ENCODE assay signal across 8 cellular contexts in genomic region chr10:102114861-102115618, GRCh38. TPM values are rescaled to one million over a fixed set of nuclear protein-coding genes. Genes with fewer than 3 reads are reported as not detected.
DNase-seq lines count a peak whose midpoint lies in the region; ATAC-seq and TF ChIP-seq lines count a peak whose summit lies in the region.

No MANE protein-coding gene starts in this region.

- H2BK120ac ChIP-seq in IMR-90 (ENCODE audit: low read depth, low read length) = 0 out of 2 replicates have a peak overlapping the region, but pooled peaks have one; percentile 16

- H4K91ac ChIP-seq in IMR-90 (ENCODE audit: insufficient read depth, low read depth, low read length) = peak overlapping the region; percentile 71

- POLR2A ChIA-PET in IMR-90 (lab: Charles Lee; ENCODE audit: unreplicated experiment) = interaction anchor here (0.7 kb wide), 1 partner anchor 231 kb away, joined by 5 read pairs; no protein-coding TSS in a partner anchor

- H3K9ac ChIP-seq in IMR-90 (ENCODE audit: low read depth, low read length) = peak overlapping the region; percentile 98

- H2AK5ac ChIP-seq in IMR-90 (ENCODE audit: low read depth, low read length) = peak overlapping the region; percentile 78; the same call in 1 of the 2 replicates

- peak overlapping the region; percentile 84 for H3K4me3 Mint-ChIP-seq in activated T-helper 2 cell treated with anti-CD3 and anti-CD28 coated beads, Interferon-gamma antibody, Interleukin-2, Interleukin-4, amounts not matched to agents 10 μg/mL and 5 μg/mL and 100 μg/mL, durations not matched to agents 14 hours and 24 hours and 36 hours (ENCODE audit: low read depth)
- peak overlapping the region; percentile 82 for H3K4me3 Mint-ChIP-seq in natural killer cell treated with Interleukin-12 subunit alpha and Interleukin-12 subunit beta and Interleukin-15 and Interleukin-18, amount 100 ng/mL, for 72 hours
- peak overlapping the region; percentile 93 for H3K4me3 Mint-ChIP-seq in stimulated activated naive CD8-positive, alpha-beta T cell treated with anti-CD3 and anti-CD28 coated beads, Interleukin-15, Interleukin-2, amounts not matched to agents 100 ng/mL and 50 ng/mL, for 24 hours

- peak overlapping the region; percentile 26; the same call in 1 of the 2 replicates for H3K18ac ChIP-seq in IMR-90 (ENCODE audit: low read depth, low read length)

- TF ChIP-seq RAD21 in IMR-90 (IDR thresholded peaks at IDR 0.05; ENCODE audit: low read length) = no peak

- no peaks in the 10 kb centered on the region for H3K27me3 Mint-ChIP-seq in activated T-helper 2 cell treated with anti-CD3 and anti-CD28 coated beads, Interferon-gamma antibody, Interleukin-2, Interleukin-4, amounts not matched to agents 10 μg/mL and 5 μg/mL and 100 μg/mL, durations not matched to agents 14 hours and 24 hours and 36 hours (ENCODE audit: low read depth)
- H3K27me3 Mint-ChIP-seq in natural killer cell treated with Interleukin-12 subunit alpha and Interleukin-12 subunit beta and Interleukin-15 and Interleukin-18, amount 100 ng/mL, for 72 hours = no peaks in the 10 kb centered on the region
- H3K27me3 Mint-ChIP-seq in stimulated activated naive CD8-positive, alpha-beta T cell treated with anti-CD3 and anti-CD28 coated beads, Interleukin-15, Interleukin-2, amounts not matched to agents 100 ng/mL and 50 ng/mL, for 24 hours = no peaks in the 10 kb centered on the region

- dilution Hi-C loops in IMR-90 (cut with HindIII; ENCODE audit: low sequenced_read_pairs, unreplicated experiment) = no loop called here

- TF ChIP-seq POLR2A in IMR-90 (IDR thresholded peaks at IDR 0.05; ENCODE audit: low read depth, low read length) = peak; percentile 71

- intact Hi-C loops in IMR-90 (cut with micrococcal nuclease) = no loop called here
- intact Hi-C loops in activated T-helper 2 cell treated with anti-CD3 and anti-CD28 coated beads, Interferon-gamma antibody, Interleukin-2, Interleukin-4, amounts not matched to agents 10 μg/mL and 5 μg/mL and 100 μg/mL, durations not matched to agents 14 hours and 24 hours and 36 hours (cut with micrococcal nuclease) = loop anchor here (5.0 to 10.0 kb wide), 2 partner anchors 277 to 420 kb away; partner anchors contain the start of gene FBXW4

- peak overlapping the region; percentile 92 for H3K27ac Mint-ChIP-seq in activated T-helper 2 cell treated with anti-CD3 and anti-CD28 coated beads, Interferon-gamma antibody, Interleukin-2, Interleukin-4, amounts not matched to agents 10 μg/mL and 5 μg/mL and 100 μg/mL, durations not matched to agents 14 hours and 24 hours and 36 hours
- H3K27ac Mint-ChIP-seq in natural killer cell treated with Interleukin-12 subunit alpha and Interleukin-12 subunit beta and Interleukin-15 and Interleukin-18, amount 100 ng/mL, for 72 hours = peak overlapping the region; percentile 80 to 90
- H3K27ac Mint-ChIP-seq in stimulated activated naive CD8-positive, alpha-beta T cell treated with anti-CD3 and anti-CD28 coated beads, Interleukin-15, Interleukin-2, amounts not matched to agents 100 ng/mL and 50 ng/mL, for 24 hours = peak overlapping the region; percentile 93

- peak overlapping the region; percentile 82 for H3K4ac ChIP-seq in IMR-90 (ENCODE audit: low read depth, low read length)

- peaks cover 25 to 81% of the 10 kb centered on the region in 2 experiments; a peak in 3 of 4 replicates for H3K79me1 ChIP-seq in IMR-90 (ENCODE audit: low read depth in 1 of 2, low read length in 2 of 2)

- H2BK15ac ChIP-seq in IMR-90 (ENCODE audit: low read depth, low read length) = no peak overlapping the region

- H3K36me3 ChIP-seq in IMR-90 (ENCODE audit: control insufficient read depth, insufficient read depth, low read length) = peaks cover 18% of the 10 kb centered on the region

- H3K4me1 ChIP-seq in IMR-90 (ENCODE audit: control insufficient read depth, insufficient read depth, low read length) = peaks cover 36% of the 10 kb centered on the region

- no peaks in the 10 kb centered on the region for H3K27me3 ChIP-seq in IMR-90 (ENCODE audit: control insufficient read depth, insufficient read depth, low read length)

- H3K56ac ChIP-seq in IMR-90 (ENCODE audit: extremely low read depth, insufficient read depth, low read length) = no peak overlapping the region

- H3K9me3 Mint-ChIP-seq in activated T-helper 2 cell treated with anti-CD3 and anti-CD28 coated beads, Interferon-gamma antibody, Interleukin-2, Interleukin-4, amounts not matched to agents 10 μg/mL and 5 μg/mL and 100 μg/mL, durations not matched to agents 14 hours and 24 hours and 36 hours = no peaks in the 10 kb centered on the region
- H3K9me3 Mint-ChIP-seq in natural killer cell treated with Interleukin-12 subunit alpha and Interleukin-12 subunit beta and Interleukin-15 and Interleukin-18, amount 100 ng/mL, for 72 hours = no peaks in the 10 kb centered on the region
- H3K9me3 Mint-ChIP-seq in stimulated activated naive CD8-positive, alpha-beta T cell treated with anti-CD3 and anti-CD28 coated beads, Interleukin-15, Interleukin-2, amounts not matched to agents 100 ng/mL and 50 ng/mL, for 24 hours = no peaks in the 10 kb centered on the region

- H3K9me1 ChIP-seq in IMR-90 (ENCODE audit: insufficient read depth, low read length) = peaks cover 25% of the 10 kb centered on the region

- H3K4me3 ChIP-seq in IMR-90 (ENCODE audit: insufficient read depth, low read depth, low read length) (peak overlapping the region; percentile 92), fibroblast of pulmonary artery (replicated peaks; ENCODE audit: low read depth, low read length) (peak overlapping the region; percentile 79)

- no TSS peak for BruUV-seq in IMR-90 (replicated peaks; lab: Mats Ljungman, UMichigan)

- peak overlapping the region; percentile 85 for H3K27ac ChIP-seq in IMR-90 (ENCODE audit: insufficient read depth, low read length)

- H3K23ac ChIP-seq in IMR-90 (ENCODE audit: low read depth, low read length) = peak overlapping the region; percentile 58; the same call in 1 of the 2 replicates

- H2BK20ac ChIP-seq in IMR-90 (ENCODE audit: low read depth, low read length) = no peak overlapping the region

- TF ChIP-seq CTCF in IMR-90 (conservative IDR thresholded peaks at IDR 0.05; ENCODE audit: low read depth, low read length) (no peak), fibroblast of pulmonary artery (IDR thresholded peaks at IDR 0.05; ENCODE audit: low read length, missing control alignments) (no peak)

- no CpG with 5 or more reads among the region's 23 CpGs for WGBS in IMR-90 (ENCODE audit: extremely low coverage in 2 of 2, insufficient read length in 1 of 2), 2 experiments

- H4K8ac ChIP-seq in IMR-90 (ENCODE audit: low read depth in 2 of 2, low read length in 2 of 2) = peak overlapping the region in 1 of 2 experiments; percentile 92; a peak in 2 of 4 replicates

- H3K9me3 ChIP-seq in IMR-90 (ENCODE audit: control insufficient read depth, insufficient read depth, low read length) = no peaks in the 10 kb centered on the region

- peak overlapping the region; percentile 92 for H2BK5ac ChIP-seq in IMR-90 (ENCODE audit: low read depth, low read length, poor library complexity, severe bottlenecking)

- peaks cover 19% of the 10 kb centered on the region for H3K36me3 Mint-ChIP-seq in activated T-helper 2 cell treated with anti-CD3 and anti-CD28 coated beads, Interferon-gamma antibody, Interleukin-2, Interleukin-4, amounts not matched to agents 10 μg/mL and 5 μg/mL and 100 μg/mL, durations not matched to agents 14 hours and 24 hours and 36 hours (ENCODE audit: low read depth)
- no peaks in the 10 kb centered on the region for H3K36me3 Mint-ChIP-seq in natural killer cell treated with Interleukin-12 subunit alpha and Interleukin-12 subunit beta and Interleukin-15 and Interleukin-18, amount 100 ng/mL, for 72 hours
- peaks cover 20% of the 10 kb centered on the region for H3K36me3 Mint-ChIP-seq in stimulated activated naive CD8-positive, alpha-beta T cell treated with anti-CD3 and anti-CD28 coated beads, Interleukin-15, Interleukin-2, amounts not matched to agents 100 ng/mL and 50 ng/mL, for 24 hours (ENCODE audit: low read depth)

- H3K14ac ChIP-seq in IMR-90 (replicated peaks; ENCODE audit: low read depth, low read length) = peak overlapping the region; percentile 59; the same call in 1 of the 2 replicates

- peaks cover 59% of the 10 kb centered on the region for H4K20me1 ChIP-seq in IMR-90 (ENCODE audit: insufficient read depth, low read length)

- in situ Hi-C loops in IMR-90 (cut with MboI; ENCODE audit: low sequenced_read_pairs) = no loop called here

- peaks cover 59% of the 10 kb centered on the region for H3K4me1 Mint-ChIP-seq in activated T-helper 2 cell treated with anti-CD3 and anti-CD28 coated beads, Interferon-gamma antibody, Interleukin-2, Interleukin-4, amounts not matched to agents 10 μg/mL and 5 μg/mL and 100 μg/mL, durations not matched to agents 14 hours and 24 hours and 36 hours (ENCODE audit: low read depth)
- H3K4me1 Mint-ChIP-seq in natural killer cell treated with Interleukin-12 subunit alpha and Interleukin-12 subunit beta and Interleukin-15 and Interleukin-18, amount 100 ng/mL, for 72 hours (ENCODE audit: low read depth in 2 of 2) = peaks cover 50 to 57% of the 10 kb centered on the region in 2 donors
- H3K4me1 Mint-ChIP-seq in stimulated activated naive CD8-positive, alpha-beta T cell treated with anti-CD3 and anti-CD28 coated beads, Interleukin-15, Interleukin-2, amounts not matched to agents 100 ng/mL and 50 ng/mL, for 24 hours (ENCODE audit: low read depth) = peaks cover 68% of the 10 kb centered on the region

- peak overlapping the region; percentile 94 for H3K4me2 ChIP-seq in IMR-90 (ENCODE audit: low read depth, low read length)

- DNase-seq in DMS 273 (lab: John Stamatoyannopoulos, UW; ENCODE audit: unreplicated experiment) = peak; percentile 93
- peak; percentile 65 for DNase-seq in IMR-90
- DNase-seq in RPMI7951 (ENCODE audit: low read depth) = peak; percentile 83
- peak; percentile 74 for DNase-seq in activated T-helper 2 cell treated with anti-CD3 and anti-CD28 coated beads, Interferon-gamma antibody, Interleukin-2, Interleukin-4, amounts not matched to agents 10 μg/mL and 5 μg/mL and 100 μg/mL, durations not matched to agents 14 hours and 24 hours and 36 hours (ENCODE audit: low spot score)
- peak; percentile 75 for DNase-seq in fibroblast of pulmonary artery (ENCODE audit: low read depth)
- peak; percentile 82 for DNase-seq in natural killer cell treated with Interleukin-12 subunit alpha and Interleukin-12 subunit beta and Interleukin-15 and Interleukin-18, amount 100 ng/mL, for 72 hours (ENCODE audit: low spot score)

- ATAC-seq in GM21381 (IDR thresholded peaks at IDR 0.05; ENCODE audit: unreplicated experiment) = peak; percentile 63
- ATAC-seq in IMR-90 (ENCODE audit: low read depth) = peak; percentile 77
- peak; percentile 88 to 94 for ATAC-seq in natural killer cell treated with Interleukin-12 subunit alpha and Interleukin-12 subunit beta and Interleukin-15 and Interleukin-18, amount 100 ng/mL, for 72 hours

- H2AK9ac ChIP-seq in IMR-90 (replicated peaks; ENCODE audit: low read depth, low read length, poor library complexity) = peak overlapping the region; percentile 97

- H2AFZ ChIP-seq in IMR-90 (replicated peaks; ENCODE audit: low read length, poor library complexity) = peak overlapping the region; percentile 90

- H4K5ac ChIP-seq in IMR-90 (ENCODE audit: low read depth, low read length) = peak overlapping the region; percentile 83; the same call in 1 of the 2 replicates

- CTCF ChIA-PET in IMR-90 (lab: Yijun Ruan, JAX) = no interaction called here

RNA-seq across cellular contexts. Expression of gene LDB1, which starts 5.1 kb away (rescaled TPM):
- 45.3 and 47.9 TPM in 2 replicates for total RNA-seq in IMR-90 (2012; rRNA removed)
- polyA plus RNA-seq in IMR-90 (2012; rRNA removed) = 92.4 and 100 TPM in 2 replicates
- 40.2 and 67.9 TPM in 2 replicates for polyA plus RNA-seq in IMR-90 (2012; cell fraction: cytosol; rRNA removed)
- 464 and 468 TPM in 2 replicates for polyA plus RNA-seq in IMR-90 (2012; cell fraction: nucleus; rRNA removed; ENCODE audit: low replicate concordance)
- total RNA-seq in RPMI7951 (2014; rRNA removed; shearing (Covaris generic)) = 17.2 and 19.6 TPM in 2 replicates
- 71.8 and 74.8 TPM in 2 replicates for total RNA-seq in activated T-helper 2 cell treated with anti-CD3 and anti-CD28 coated beads, Interferon-gamma antibody, Interleukin-2, Interleukin-4, amounts not matched to agents 10 μg/mL and 5 μg/mL and 100 μg/mL, durations not matched to agents 14 hours and 24 hours and 36 hours
- 10 to 100 TPM; 61.8 to 87.9 TPM for total RNA-seq in natural killer cell treated with Interleukin-12 subunit alpha and Interleukin-12 subunit beta and Interleukin-15 and Interleukin-18, amount 100 ng/mL, for 72 hours

RNA-seq across cellular contexts. Expression of gene PPRC1, which starts 17.8 kb away (rescaled TPM):
- total RNA-seq in IMR-90 (2012; rRNA removed) = 11.4 and 11.8 TPM in 2 replicates
- polyA plus RNA-seq in IMR-90 (2012; rRNA removed) = 38.7 and 40.7 TPM in 2 replicates
- polyA plus RNA-seq in IMR-90 (2012; cell fraction: cytosol; rRNA removed) = 20.9 and 23.5 TPM in 2 replicates
- polyA plus RNA-seq in IMR-90 (2012; cell fraction: nucleus; rRNA removed; ENCODE audit: low replicate concordance) = 117 and 123 TPM in 2 replicates
- total RNA-seq in RPMI7951 (2014; rRNA removed; shearing (Covaris generic)) = 10.6 and 14.7 TPM in 2 replicates
- total RNA-seq in activated T-helper 2 cell treated with anti-CD3 and anti-CD28 coated beads, Interferon-gamma antibody, Interleukin-2, Interleukin-4, amounts not matched to agents 10 μg/mL and 5 μg/mL and 100 μg/mL, durations not matched to agents 14 hours and 24 hours and 36 hours = 91.3 and 94.1 TPM in 2 replicates
- total RNA-seq in natural killer cell treated with Interleukin-12 subunit alpha and Interleukin-12 subunit beta and Interleukin-15 and Interleukin-18, amount 100 ng/mL, for 72 hours = 100 to 1,000 TPM in 1 of 2 donors, 10 to 100 TPM in 1; 56.3 to 134 TPM

RNA-seq across cellular contexts. Expression of gene NOLC1, which starts 37.1 kb away (rescaled TPM):
- total RNA-seq in IMR-90 (2012; rRNA removed) = 43.2 and 60.5 TPM in 2 replicates
- polyA plus RNA-seq in IMR-90 (2012; rRNA removed) = 53.5 and 55.3 TPM in 2 replicates
- 17.2 and 29.5 TPM in 2 replicates for polyA plus RNA-seq in IMR-90 (2012; cell fraction: cytosol; rRNA removed)
- polyA plus RNA-seq in IMR-90 (2012; cell fraction: nucleus; rRNA removed; ENCODE audit: low replicate concordance) = 25.5 and 102 TPM in 2 replicates
- 31.2 and 41.1 TPM in 2 replicates for total RNA-seq in RPMI7951 (2014; rRNA removed; shearing (Covaris generic))
- total RNA-seq in activated T-helper 2 cell treated with anti-CD3 and anti-CD28 coated beads, Interferon-gamma antibody, Interleukin-2, Interleukin-4, amounts not matched to agents 10 μg/mL and 5 μg/mL and 100 μg/mL, durations not matched to agents 14 hours and 24 hours and 36 hours = 195 and 196 TPM in 2 replicates
- 100 to 1,000 TPM in 1 of 2 donors, 10 to 100 TPM in 1; 98.9 to 172 TPM for total RNA-seq in natural killer cell treated with Interleukin-12 subunit alpha and Interleukin-12 subunit beta and Interleukin-15 and Interleukin-18, amount 100 ng/mL, for 72 hours

RNA-seq across cellular contexts. Expression of gene HPS6, which starts 49.9 kb away (rescaled TPM):
- total RNA-seq in IMR-90 (2012; rRNA removed) = 21.9 and 23.1 TPM in 2 replicates
- 10.5 and 11.3 TPM in 2 replicates for polyA plus RNA-seq in IMR-90 (2012; rRNA removed)
- polyA plus RNA-seq in IMR-90 (2012; cell fraction: cytosol; rRNA removed) = 8.6 and 13.8 TPM in 2 replicates
- polyA plus RNA-seq in IMR-90 (2012; cell fraction: nucleus; rRNA removed; ENCODE audit: low replicate concordance) = 2.5 and 6.5 TPM in 2 replicates
- 5.3 and 10.7 TPM in 2 replicates for total RNA-seq in RPMI7951 (2014; rRNA removed; shearing (Covaris generic))
- total RNA-seq in activated T-helper 2 cell treated with anti-CD3 and anti-CD28 coated beads, Interferon-gamma antibody, Interleukin-2, Interleukin-4, amounts not matched to agents 10 μg/mL and 5 μg/mL and 100 μg/mL, durations not matched to agents 14 hours and 24 hours and 36 hours = 25.4 and 25.5 TPM in 2 replicates
- 10 to 100 TPM; 25.0 to 28.6 TPM for total RNA-seq in natural killer cell treated with Interleukin-12 subunit alpha and Interleukin-12 subunit beta and Interleukin-15 and Interleukin-18, amount 100 ng/mL, for 72 hours

RNA-seq across cellular contexts. Expression of gene ARMH3, which starts 59.1 kb away (rescaled TPM):
- total RNA-seq in IMR-90 (2012; rRNA removed) = 13.1 and 20.6 TPM in 2 replicates
- polyA plus RNA-seq in IMR-90 (2012; rRNA removed) = 12.1 and 12.5 TPM in 2 replicates
- 7.1 and 7.3 TPM in 2 replicates for polyA plus RNA-seq in IMR-90 (2012; cell fraction: cytosol; rRNA removed)
- polyA plus RNA-seq in IMR-90 (2012; cell fraction: nucleus; rRNA removed; ENCODE audit: low replicate concordance) = 10.5 and 18.9 TPM in 2 replicates
- 3.8 and 5.7 TPM in 2 replicates for total RNA-seq in RPMI7951 (2014; rRNA removed; shearing (Covaris generic))
- total RNA-seq in activated T-helper 2 cell treated with anti-CD3 and anti-CD28 coated beads, Interferon-gamma antibody, Interleukin-2, Interleukin-4, amounts not matched to agents 10 μg/mL and 5 μg/mL and 100 μg/mL, durations not matched to agents 14 hours and 24 hours and 36 hours = 19.1 and 25.5 TPM in 2 replicates
- 10 to 100 TPM; 36.5 to 39.3 TPM for total RNA-seq in natural killer cell treated with Interleukin-12 subunit alpha and Interleukin-12 subunit beta and Interleukin-15 and Interleukin-18, amount 100 ng/mL, for 72 hours

Comparison
In these comparisons a context has a peak if more than half of its experiments do, and no peak if none do; other contexts are left out.
1. Peak in every context shown above with its lines: DNase-seq, ATAC-seq, H3K4me3 ChIP-seq and H3K27ac ChIP-seq.